ENCODE assay signal across 10 cellular contexts in genomic region chr19:13033244-13033643, GRCh38. TPM values are rescaled to one million over a fixed set of nuclear protein-coding genes. Genes with fewer than 3 reads are reported as not detected.
DNase-seq lines count a peak whose midpoint lies in the region; ATAC-seq and TF ChIP-seq lines count a peak whose summit lies in the region.
"Had no signal": no experiment of that assay in that cellular context is flagged by ENCODE, and none has a peak within 500 bp of the region (broad histone marks: within the 10 kb centered on the region; RNA-seq: fewer than 3 reads in every experiment).

No MANE protein-coding gene starts in this region.

- no peaks in the 10 kb centered on the region for H3K9me2 ChIP-seq in GM23248 (ENCODE audit: insufficient read depth)

- peaks cover 97% of the 10 kb centered on the region for H3K4me1 ChIP-seq in GM23248 (ENCODE audit: insufficient read depth)
- H3K4me1 ChIP-seq in fibroblast of lung (ENCODE audit: control insufficient read depth, extremely low read depth, insufficient read depth, low read length): peaks cover 44% of the 10 kb centered on the region
- peaks cover 20% of the 10 kb centered on the region for H3K4me1 ChIP-seq in smooth muscle cell (ENCODE audit: low read depth)

- H3K36me3 ChIP-seq in GM23248 (ENCODE audit: low read depth): no peaks in the 10 kb centered on the region
- peaks cover 12% of the 10 kb centered on the region for H3K36me3 ChIP-seq in fibroblast of lung (ENCODE audit: control insufficient read depth, insufficient read depth, low read length)
- H3K36me3 ChIP-seq in smooth muscle cell (ENCODE audit: low read depth): no peaks in the 10 kb centered on the region

- H3K27me3 ChIP-seq in GM23248 (replicated peaks; ENCODE audit: insufficient read depth) (no peaks in the 10 kb centered on the region), fibroblast of lung (ENCODE audit: control insufficient read depth, insufficient read depth, low read length) (no peaks in the 10 kb centered on the region), smooth muscle cell (ENCODE audit: low read depth) (peaks cover 24% of the 10 kb centered on the region)

- WGBS in GM23248 (ENCODE audit: low coverage in 1 of 2, low lambda C conversion rate in 2 of 2, missing lambda C conversion rate in 2 of 2), 2 experiments: 93 to 100% methylated on average over 1 of the region's 1 CpG
- 90% methylated on average over 1 of the region's 1 CpG for WGBS in smooth muscle cell (ENCODE audit: low lambda C conversion rate)

- H3K27ac Mint-ChIP-seq in stimulated activated effector memory CD8-positive, alpha-beta T cell treated with anti-CD3 and anti-CD28 coated beads, Interleukin-12 subunit alpha, Interleukin-12 subunit beta, amount 100 ng/mL, for 72 hours: no peak overlapping the region
- H3K27ac Mint-ChIP-seq: dendritic cell treated with granulocyte-macrophage colony-stimulating factor and Interleukin-4, amounts not matched to agents 40 ng/mL and 50 ng/mL, for 4 days had no signal

- H3F3A ChIP-seq in GM23248 (ENCODE audit: insufficient read depth) (peaks cover 63% of the 10 kb centered on the region), smooth muscle cell (ENCODE audit: low read depth) (no peaks in the 10 kb centered on the region)

- peak; percentile 48 for DNase-seq in GM23248
- DNase-seq in SK-MEL-5 (ENCODE audit: low read depth, low spot score): peak; percentile 61
- no peak for DNase-seq in fibroblast of lung (ENCODE audit: low read depth in 2 of 2)
- no peak for DNase-seq in smooth muscle cell (lab: John Stamatoyannopoulos, UW; ENCODE audit: unreplicated experiment)
- no peak for DNase-seq in stimulated activated effector memory CD8-positive, alpha-beta T cell treated with anti-CD3 and anti-CD28 coated beads, Interleukin-12 subunit alpha, Interleukin-12 subunit beta, amount 100 ng/mL, for 72 hours (ENCODE audit: low spot score in 2 of 2)
- no peak for DNase-seq in activated T-cell treated with anti-CD3 and anti-CD28 coated beads, Interleukin-2, amount 50 U/mL, for 1 hour
- no peak for DNase-seq in stimulated activated CD4-positive, alpha-beta T cell treated with anti-CD3 and anti-CD28 coated beads, Interleukin-2, amount 100 ng/mL, for 24 hours
- DNase-seq: NCI-H1092 treated with DMSO at 0.1 percent for 48 hours had no signal

- TF ChIP-seq CTCF in fibroblast of lung (conservative IDR thresholded peaks at IDR 0.05 in 1 of 2, IDR thresholded peaks at IDR 0.05 in 1 of 2; ENCODE audit: low read depth in 1 of 2, low read length in 2 of 2): peak; percentile 13 to 24
- peak; percentile 3 for TF ChIP-seq CTCF in smooth muscle cell (IDR thresholded peaks at IDR 0.05; ENCODE audit: borderline replicate concordance, insufficient read depth, poor library complexity, severe bottlenecking)

- H2AFZ ChIP-seq in GM23248: no peak overlapping the region
- H2AFZ ChIP-seq in fibroblast of lung (ENCODE audit: low read length): no peak overlapping the region
- H2AFZ ChIP-seq in smooth muscle cell (ENCODE audit: low read depth): no peak overlapping the region

- in situ Hi-C loops in GM23248 (cut with MboI) (no loop called here), SK-MEL-5 (cut with HindIII; ENCODE audit: low pct_unique_long_range_greater_than_20kb, low sequenced_read_pairs) (no loop called here)

- H3K27ac ChIP-seq in GM23248 (peak overlapping the region; percentile 94), fibroblast of lung (ENCODE audit: insufficient read depth, low read length) (no peak overlapping the region), smooth muscle cell (ENCODE audit: low read depth) (no peak overlapping the region)

- H3K4me3 ChIP-seq in GM23248 (no peak overlapping the region), fibroblast of lung (replicated peaks in 1 of 4; ENCODE audit: control extremely low read depth in 1 of 4, insufficient read depth in 1 of 4, low read depth in 3 of 4, low read length in 4 of 4) (no peak overlapping the region), smooth muscle cell (no peak overlapping the region)

- H3K4me1 Mint-ChIP-seq in stimulated activated effector memory CD8-positive, alpha-beta T cell treated with anti-CD3 and anti-CD28 coated beads, Interleukin-12 subunit alpha, Interleukin-12 subunit beta, amount 100 ng/mL, for 72 hours: peaks cover 28% of the 10 kb centered on the region

- H3K9me3 ChIP-seq in GM23248 (ENCODE audit: low read depth) (no peaks in the 10 kb centered on the region), fibroblast of lung (ENCODE audit: control insufficient read depth, insufficient read depth, low read depth, low read length) (no peaks in the 10 kb centered on the region), smooth muscle cell (replicated peaks; ENCODE audit: low read depth) (no peaks in the 10 kb centered on the region)

- H3K36me3 Mint-ChIP-seq in stimulated activated effector memory CD8-positive, alpha-beta T cell treated with anti-CD3 and anti-CD28 coated beads, Interleukin-12 subunit alpha, Interleukin-12 subunit beta, amount 100 ng/mL, for 72 hours: no peaks in the 10 kb centered on the region

- H4K20me1 ChIP-seq in GM23248 (ENCODE audit: insufficient read depth) (no peaks in the 10 kb centered on the region), fibroblast of lung (ENCODE audit: control insufficient read depth, extremely low read depth, insufficient read depth, low read length) (no peaks in the 10 kb centered on the region), smooth muscle cell (ENCODE audit: low read depth) (no peaks in the 10 kb centered on the region)

- H3K4me2 ChIP-seq in GM23248 (ENCODE audit: unreplicated experiment): peak overlapping the region; percentile 72
- H3K4me2 ChIP-seq in fibroblast of lung (ENCODE audit: extremely low read depth, insufficient read depth, low read length): no peak overlapping the region
- no peak overlapping the region for H3K4me2 ChIP-seq in smooth muscle cell

- no peak overlapping the region for H3K4me3 Mint-ChIP-seq in stimulated activated effector memory CD8-positive, alpha-beta T cell treated with anti-CD3 and anti-CD28 coated beads, Interleukin-12 subunit alpha, Interleukin-12 subunit beta, amount 100 ng/mL, for 72 hours
- H3K4me3 Mint-ChIP-seq: dendritic cell treated with granulocyte-macrophage colony-stimulating factor and Interleukin-4, amounts not matched to agents 40 ng/mL and 50 ng/mL, for 4 days had no signal

- H3K9ac ChIP-seq in GM23248: peak overlapping the region; percentile 98; the same call in 1 of the 2 replicates
- no peak overlapping the region for H3K9ac ChIP-seq in fibroblast of lung (ENCODE audit: insufficient read depth, low read length)
- H3K9ac ChIP-seq in smooth muscle cell (ENCODE audit: low read depth): no peak overlapping the region

- ATAC-seq in stimulated activated effector memory CD8-positive, alpha-beta T cell treated with anti-CD3 and anti-CD28 coated beads, Interleukin-12 subunit alpha, Interleukin-12 subunit beta, amount 100 ng/mL, for 72 hours: no peak
- ATAC-seq in HG02642 (IDR thresholded peaks at IDR 0.05; ENCODE audit: poor library complexity, unreplicated experiment): no peak

- H3K9me3 Mint-ChIP-seq in stimulated activated effector memory CD8-positive, alpha-beta T cell treated with anti-CD3 and anti-CD28 coated beads, Interleukin-12 subunit alpha, Interleukin-12 subunit beta, amount 100 ng/mL, for 72 hours: no peaks in the 10 kb centered on the region
- H3K9me3 Mint-ChIP-seq: dendritic cell treated with granulocyte-macrophage colony-stimulating factor and Interleukin-4, amounts not matched to agents 40 ng/mL and 50 ng/mL, for 4 days had no signal

- H3K79me2 ChIP-seq in GM23248 (ENCODE audit: insufficient read depth) (peaks cover 100% of the 10 kb centered on the region), fibroblast of lung (ENCODE audit: control insufficient read depth, insufficient read depth, low read length) (peaks cover 98% of the 10 kb centered on the region), smooth muscle cell (ENCODE audit: low read depth) (no peaks in the 10 kb centered on the region)

RNA-seq across cellular contexts. Expression of gene NFIX, which starts 38.0 kb away (rescaled TPM):
- total RNA-seq in GM23248 (2014; rRNA removed; shearing (Covaris generic)): 71.0 and 81.4 TPM in 2 replicates
- polyA plus RNA-seq in GM23248 (2016; fragmentation: Nextera tagmentation; extraction: Ambion mirVana): 59.2 and 60.8 TPM in 2 replicates
- total RNA-seq in SK-MEL-5 (2014; rRNA removed; shearing (Covaris generic)): 4.2 and 4.9 TPM in 2 replicates
- polyA plus RNA-seq in SK-MEL-5 (2015; cell fraction: cytosol; rRNA removed): 32.6 and 37.8 TPM in 2 replicates
- polyA plus RNA-seq in SK-MEL-5 (2015; cell fraction: nucleus; rRNA removed): 5.6 and 13.1 TPM in 2 replicates
- 55.2 and 74.8 TPM in 2 replicates for total RNA-seq in fibroblast of lung
- 35.7 and 75.9 TPM in 2 replicates for polyA plus RNA-seq in fibroblast of lung
- polyA plus RNA-seq in fibroblast of lung (2012): 139 and 196 TPM in 2 replicates
- polyA minus RNA-seq in fibroblast of lung (ENCODE audit: low replicate concordance): 272 and 385 TPM in 2 replicates
- total RNA-seq in smooth muscle cell: 2.3 TPM in 2 replicates
- polyA plus RNA-seq in smooth muscle cell: 1.8 and 1.9 TPM in 2 replicates

Comparison
In these comparisons a context has a peak if more than half of its experiments do, and no peak if none do; other contexts are left out.
1. DNase-seq: peak in GM23248 (single experiment) and SK-MEL-5 (single experiment); none in fibroblast of lung (0 of 2), smooth muscle cell (single experiment), stimulated activated effector memory CD8-positive, alpha-beta T cell treated with anti-CD3 and anti-CD28 coated beads, Interleukin-12 subunit alpha, Interleukin-12 subunit beta, amount 100 ng/mL, for 72 hours (0 of 2), activated T-cell treated with anti-CD3 and anti-CD28 coated beads, Interleukin-2, amount 50 U/mL, for 1 hour (single experiment) and stimulated activated CD4-positive, alpha-beta T cell treated with anti-CD3 and anti-CD28 coated beads, Interleukin-2, amount 100 ng/mL, for 24 hours (0 of 2).